26 cellular contexts compared by ENCODE assay signal in genomic region chr7:129577881-129578462, GRCh38.
"Had no signal": no experiment of that assay in that cellular context is flagged by ENCODE, and none has a peak within 500 bp of the region (broad histone marks: within the 10 kb centered on the region; RNA-seq: fewer than 3 reads in every experiment).

No MANE protein-coding gene starts in this region.

- H3K27me3 ChIP-seq: dorsolateral prefrontal cortex, esophagus squamous epithelium, gastrocnemius medialis, heart right ventricle, left lung had no signal

- DNase-seq: dermis blood vessel endothelial cell; dorsolateral prefrontal cortex; effector CD4-positive, alpha-beta T cell; effector memory CD4-positive, alpha-beta T cell; erythroblast; esophagus squamous epithelium; foreskin fibroblast; foreskin melanocyte; gastrocnemius medialis; glutamatergic neuron; head of caudate nucleus; heart right ventricle; hippocampal formation; left cardiac atrium; left lung; left ventricle myocardium superior; lower lobe of right lung; mesenchymal stem cell; mucosa of descending colon had no signal

- FAIRE-seq: colon, endometrium, islet of Langerhans, keratinocyte had no signal

- H3K27ac ChIP-seq: coronary artery, dorsolateral prefrontal cortex, epithelial cell of prostate, esophagus squamous epithelium, gastrocnemius medialis, heart right ventricle, left lung, lower lobe of right lung had no signal

- ATAC-seq: esophagus mucosa, gastrocnemius medialis, heart right ventricle, left cardiac atrium, left lung, left ventricle myocardium superior, lower lobe of right lung, mucosa of descending colon had no signal

- H3K36me3 ChIP-seq: esophagus squamous epithelium, gastrocnemius medialis, heart right ventricle, left lung, lower lobe of right lung had no signal

- H3K9me3 ChIP-seq: gastrocnemius medialis had no signal

- H3K4me3 ChIP-seq: coronary artery, dorsolateral prefrontal cortex, esophagus squamous epithelium, gastrocnemius medialis, heart right ventricle, left lung, lower lobe of right lung, mucosa of descending colon had no signal

- H3K4me1 ChIP-seq: esophagus squamous epithelium, left lung, lower lobe of right lung had no signal
